ENCODE assay signal across 1 cellular context in genomic region chr17:40157972-40158371, GRCh38.
TF ChIP-seq lines count a peak whose summit lies in the region.

No MANE protein-coding gene starts in this region.

TF ChIP-seq in IMR-90, 13 proteins besides CTCF, POLR2A, EP300 and RAD21 (continued from another document):
- TF ChIP-seq BHLHE40 (IDR thresholded peaks at IDR 0.05; ENCODE audit: low read depth, low read length): no peak
- no peak for TF ChIP-seq NFE2L2 (IDR thresholded peaks at IDR 0.05; ENCODE audit: low read depth, low read length)
- TF ChIP-seq MAFK (IDR thresholded peaks at IDR 0.05; ENCODE audit: low read depth, low read length): peak; percentile 86
